2 cellular contexts compared by ENCODE assay signal in genomic region chr6:32153835-32154513, GRCh38.
TF ChIP-seq lines count a peak whose summit lies in the region.

Gene PPT2, plus strand, starts transcription at chr6:32154141. Its CDS starts 454 bp downstream, at chr6:32154595.

TF ChIP-seq in HEK293, 187 proteins besides CTCF, POLR2A, EP300 and RAD21 (continued from another document and continues in another):
- TF ChIP-seq ZSCAN18 (tag by site-specific recombination; IDR thresholded peaks at IDR 0.05) (no peak), ZNF239 (tag by site-specific recombination; IDR thresholded peaks at IDR 0.05) (no peak), ZNF843 (tag by site-specific recombination; IDR thresholded peaks at IDR 0.05) (peak; percentile 24; the same call in 1 of the 2 replicates), ZNF626 (tag by site-specific recombination; IDR thresholded peaks at IDR 0.05) (no peak), ZNF133 (tag by site-specific recombination; IDR thresholded peaks at IDR 0.05) (no peak), REST (tag by site-specific recombination; IDR thresholded peaks at IDR 0.05) (no peak; the same call in 1 of the 2 replicates), ZSCAN16 (tag by site-specific recombination; IDR thresholded peaks at IDR 0.05) (peak; percentile 39; the same call in 1 of the 2 replicates), BCL6B (tag by site-specific recombination; IDR thresholded peaks at IDR 0.05) (no peak), ZNF548 (tag by site-specific recombination; IDR thresholded peaks at IDR 0.05) (no peak), ZNF707 (tag by site-specific recombination; IDR thresholded peaks at IDR 0.05) (no peak), ZBTB21 (tag by site-specific recombination; IDR thresholded peaks at IDR 0.05) (peak; percentile 80), ZNF184 (tag by site-specific recombination; IDR thresholded peaks at IDR 0.05) (0 out of 2 replicates have a peak, but pooled peaks have one; percentile 8), ZBTB7A (tag by site-specific recombination; IDR thresholded peaks at IDR 0.05; ENCODE audit: low read depth) (peak; percentile 46; the same call in 1 of the 2 replicates), ZNF350 (tag by site-specific recombination; IDR thresholded peaks at IDR 0.05) (no peak), BCL11A (tag by site-specific recombination; IDR thresholded peaks at IDR 0.05; ENCODE audit: low read depth) (no peak), ZNF280C (tag by site-specific recombination; IDR thresholded peaks at IDR 0.05) (no peak), ZNF704 (tag by site-specific recombination; IDR thresholded peaks at IDR 0.05) (no peak), ZNF416 (tag by site-specific recombination; IDR thresholded peaks at IDR 0.05) (no peak), SCRT1 (tag by site-specific recombination; IDR thresholded peaks at IDR 0.05; ENCODE audit: borderline replicate concordance) (no peak), ZNF501 (tag by site-specific recombination; IDR thresholded peaks at IDR 0.05) (peak; percentile 74; the same call in 1 of the 2 replicates)

TF ChIP-seq in WTC11, 78 proteins besides CTCF, POLR2A, EP300 and RAD21 (continued from another document):
- no peak for TF ChIP-seq USF1 (CRISPR knock-in tag; IDR thresholded peaks at IDR 0.05)
- no peak for TF ChIP-seq FOXP1 (CRISPR knock-in tag; IDR thresholded peaks at IDR 0.05; ENCODE audit: borderline replicate concordance)
- TF ChIP-seq ZNF219 (CRISPR knock-in tag; IDR thresholded peaks at IDR 0.05; ENCODE audit: borderline replicate concordance), result no peak
- TF ChIP-seq TCF7 (CRISPR knock-in tag; IDR thresholded peaks at IDR 0.05; ENCODE audit: low read depth), result no peak
- no peak for TF ChIP-seq ELF4 (CRISPR knock-in tag; IDR thresholded peaks at IDR 0.05; ENCODE audit: low read depth)
- no peak for TF ChIP-seq USF2 (CRISPR knock-in tag; IDR thresholded peaks at IDR 0.05)
